7 cellular contexts compared by ENCODE assay signal in genomic region chr10:18623676-18624075, GRCh38. TPM values are rescaled to one million over a fixed set of nuclear protein-coding genes. Genes with fewer than 3 reads are reported as not detected.
DNase-seq lines count a peak whose midpoint lies in the region; ATAC-seq and TF ChIP-seq lines count a peak whose summit lies in the region.
"Not testable (repeated sequence)": the region's sequence is repeated elsewhere in the genome, so short reads cannot be mapped to it uniquely, and the experiment has no call there.

No MANE protein-coding gene starts in this region.

- not testable (repeated sequence) for H3K27me3 ChIP-seq in Caco-2 (replicated peaks; ENCODE audit: control insufficient read depth, insufficient read depth, low read length); IMR-90 (ENCODE audit: control insufficient read depth, insufficient read depth, low read length); liver (ENCODE audit: control insufficient read depth in 4 of 4, insufficient read depth in 4 of 4, low read length in 3 of 4); osteoblast (ENCODE audit: insufficient read depth, low read length)

- not testable (repeated sequence) for BruUV-seq in Caco-2 (replicated peaks; lab: Mats Ljungman, UMichigan); IMR-90 (replicated peaks; lab: Mats Ljungman, UMichigan)

- H3K18ac ChIP-seq in IMR-90 (ENCODE audit: low read depth, low read length): peak overlapping the region; percentile 88; the same call in 1 of the 2 replicates

- not testable (repeated sequence) for H3K9me3 ChIP-seq in Caco-2; IMR-90 (ENCODE audit: control insufficient read depth, insufficient read depth, low read length); liver (ENCODE audit: control insufficient read depth in 4 of 4, low read length in 3 of 4); osteoblast (ENCODE audit: low read depth, low read length)

- not testable (repeated sequence) for TF ChIP-seq CTCF in Caco-2 (IDR thresholded peaks at IDR 0.05; ENCODE audit: insufficient read depth in 1 of 2, low read depth in 1 of 2, low read length in 1 of 2, severe bottlenecking in 1 of 2, unreplicated experiment in 1 of 2); IMR-90 (conservative IDR thresholded peaks at IDR 0.05; ENCODE audit: low read depth, low read length); VCaP (conservative IDR thresholded peaks at IDR 0.05); liver (IDR thresholded peaks at IDR 0.05; ENCODE audit: low read depth, low read length, missing input control); osteoblast (IDR thresholded peaks at IDR 0.05; ENCODE audit: extremely low read depth, low read depth, low read length)

- H2BK20ac ChIP-seq in IMR-90 (ENCODE audit: low read depth, low read length): peak overlapping the region; percentile 21; the same call in 1 of the 2 replicates

- intact Hi-C loops in Caco-2 (cut with micrococcal nuclease; ENCODE audit: unreplicated experiment): loop anchor here (1.0 kb wide), 2 partner anchors 7 to 36 kb away; partner anchors contain the start of gene ARL5B
- intact Hi-C loops in IMR-90 (cut with micrococcal nuclease): not testable (repeated sequence)

- H3K79me1 ChIP-seq in IMR-90 (ENCODE audit: low read depth in 1 of 2, low read length in 2 of 2): not testable (repeated sequence)

- no CpG with 5 or more reads among the region's 1 CpG for WGBS in IMR-90 (ENCODE audit: extremely low coverage in 2 of 2, insufficient read length in 1 of 2), 2 experiments
- 95% methylated on average over 1 of the region's 1 CpG for whole genome bisulfite sequencing in liver

- peak; percentile 89 for ATAC-seq in IMR-90 (ENCODE audit: low read depth)
- ATAC-seq in central memory CD8-positive, alpha-beta T cell (replicated peaks; ENCODE audit: extremely low read depth, poor library complexity, severe bottlenecking): not testable (repeated sequence)

- not testable (repeated sequence) for H3K9me3 Mint-ChIP-seq in Caco-2 (ENCODE audit: unreplicated experiment); central memory CD8-positive, alpha-beta T cell

- H3K4ac ChIP-seq in IMR-90 (ENCODE audit: low read depth, low read length): not testable (repeated sequence)

- H3K4me1 ChIP-seq in Caco-2: peaks cover 65% of the 10 kb centered on the region
- not testable (repeated sequence) for H3K4me1 ChIP-seq in IMR-90 (ENCODE audit: control insufficient read depth, insufficient read depth, low read length); osteoblast (ENCODE audit: insufficient read depth, low read length)
- peaks cover 15 to 44% (median 25%) of the 10 kb centered on the region in 4 donors for H3K4me1 ChIP-seq in liver (ENCODE audit: control insufficient read depth in 4 of 4, insufficient read depth in 4 of 4, low read length in 3 of 4)

- peak overlapping the region; percentile 33 for H3K4me3 Mint-ChIP-seq in Caco-2 (ENCODE audit: unreplicated experiment)
- not testable (repeated sequence) for H3K4me3 Mint-ChIP-seq in central memory CD8-positive, alpha-beta T cell

- dilution Hi-C loops in IMR-90 (cut with HindIII; ENCODE audit: low sequenced_read_pairs, unreplicated experiment): not testable (repeated sequence)

- H3K79me2 ChIP-seq in osteoblast (ENCODE audit: insufficient read depth, low read length): not testable (repeated sequence)

- not testable (repeated sequence) for H3K4me3 ChIP-seq in Caco-2 (ENCODE audit: low read depth, low read length); IMR-90 (ENCODE audit: insufficient read depth, low read depth, low read length); liver (ENCODE audit: low read depth in 1 of 3, low read length in 3 of 3); osteoblast (ENCODE audit: insufficient read depth, low read length)

- H3K27ac ChIP-seq in IMR-90 (ENCODE audit: insufficient read depth, low read length); osteoblast (ENCODE audit: low read depth, low read length): not testable (repeated sequence)
- H3K27ac ChIP-seq in VCaP: peak overlapping the region; percentile 57
- peak overlapping the region; percentile 2 to 28 for H3K27ac ChIP-seq in liver (ENCODE audit: low read depth in 1 of 2, low read length in 2 of 2)

- not testable (repeated sequence) for DNase-seq in Caco-2; central memory CD8-positive, alpha-beta T cell (ENCODE audit: low spot score in 2 of 2)
- DNase-seq in IMR-90 (peak; percentile 69), fibroblast of peridontal ligament (ENCODE audit: extremely low read depth) (peak; percentile 57), osteoblast (ENCODE audit: insufficient read length, low spot score, missing footprints) (peak; percentile 13)

- H3K27me3 Mint-ChIP-seq in Caco-2 (ENCODE audit: insufficient read depth, unreplicated experiment); central memory CD8-positive, alpha-beta T cell: not testable (repeated sequence)

- H2AK5ac ChIP-seq in IMR-90 (ENCODE audit: low read depth, low read length): not testable (repeated sequence)

- peak overlapping the region; percentile 71; the same call in 1 of the 2 replicates for H4K5ac ChIP-seq in IMR-90 (ENCODE audit: low read depth, low read length)

- not testable (repeated sequence) for H3K9ac ChIP-seq in IMR-90 (ENCODE audit: low read depth, low read length); liver (ENCODE audit: low read depth in 1 of 2, low read length in 2 of 2)

- in situ Hi-C loops in IMR-90 (cut with MboI; ENCODE audit: low sequenced_read_pairs): not testable (repeated sequence)

- H2AK9ac ChIP-seq in IMR-90 (replicated peaks; ENCODE audit: low read depth, low read length, poor library complexity): not testable (repeated sequence)

- H2AFZ ChIP-seq in IMR-90 (replicated peaks; ENCODE audit: low read length, poor library complexity): not testable (repeated sequence)
- peak overlapping the region; percentile 26 for H2AFZ ChIP-seq in osteoblast (ENCODE audit: low read length)

- H3K56ac ChIP-seq in IMR-90 (ENCODE audit: extremely low read depth, insufficient read depth, low read length): not testable (repeated sequence)

- H3K27ac Mint-ChIP-seq in Caco-2 (ENCODE audit: unreplicated experiment): peak overlapping the region; percentile 73
- H3K27ac Mint-ChIP-seq in central memory CD8-positive, alpha-beta T cell (ENCODE audit: low read depth): peak overlapping the region; percentile 82

- H4K20me1 ChIP-seq in IMR-90 (ENCODE audit: insufficient read depth, low read length); osteoblast (ENCODE audit: insufficient read depth, low read length): not testable (repeated sequence)

- H4K91ac ChIP-seq in IMR-90 (ENCODE audit: insufficient read depth, low read depth, low read length): not testable (repeated sequence)

- peaks cover 43% of the 10 kb centered on the region for H3K36me3 Mint-ChIP-seq in Caco-2 (ENCODE audit: insufficient read depth, unreplicated experiment)
- H3K36me3 Mint-ChIP-seq in central memory CD8-positive, alpha-beta T cell (ENCODE audit: insufficient read depth): peaks cover 10% of the 10 kb centered on the region

- TF ChIP-seq RAD21 in IMR-90 (IDR thresholded peaks at IDR 0.05; ENCODE audit: low read length); liver (IDR thresholded peaks at IDR 0.05): not testable (repeated sequence)

- not testable (repeated sequence) for H4K8ac ChIP-seq in IMR-90 (ENCODE audit: low read depth in 2 of 2, low read length in 2 of 2)

- H3K4me2 ChIP-seq in IMR-90 (ENCODE audit: low read depth, low read length): peak overlapping the region; percentile 41; the same call in 1 of the 2 replicates
- H3K4me2 ChIP-seq in osteoblast (ENCODE audit: insufficient read depth, low read length): not testable (repeated sequence)

- not testable (repeated sequence) for TF ChIP-seq POLR2A in IMR-90 (IDR thresholded peaks at IDR 0.05; ENCODE audit: low read depth, low read length)

- peak overlapping the region; percentile 65; the same call in 1 of the 2 replicates for H3K14ac ChIP-seq in IMR-90 (replicated peaks; ENCODE audit: low read depth, low read length)

- CTCF ChIA-PET in Caco-2 (lab: Charles Lee); IMR-90 (lab: Yijun Ruan, JAX): not testable (repeated sequence)

- POLR2A ChIA-PET in Caco-2 (lab: Charles Lee); IMR-90 (lab: Charles Lee; ENCODE audit: unreplicated experiment): not testable (repeated sequence)

- not testable (repeated sequence) for H2BK120ac ChIP-seq in IMR-90 (ENCODE audit: low read depth, low read length)

- not testable (repeated sequence) for H3K36me3 ChIP-seq in Caco-2 (ENCODE audit: control insufficient read depth, insufficient read depth, low read length); IMR-90 (ENCODE audit: control insufficient read depth, insufficient read depth, low read length); liver (ENCODE audit: control insufficient read depth in 4 of 4, insufficient read depth in 3 of 4, low read depth in 1 of 4, low read length in 3 of 4); osteoblast (ENCODE audit: insufficient read depth, low read length)

- peak overlapping the region; percentile 5; the same call in 1 of the 2 replicates for H3K23ac ChIP-seq in IMR-90 (ENCODE audit: low read depth, low read length)

- not testable (repeated sequence) for H2BK15ac ChIP-seq in IMR-90 (ENCODE audit: low read depth, low read length)

- H2BK5ac ChIP-seq in IMR-90 (ENCODE audit: low read depth, low read length, poor library complexity, severe bottlenecking): peak overlapping the region; percentile 65

- not testable (repeated sequence) for H3K9me1 ChIP-seq in IMR-90 (ENCODE audit: insufficient read depth, low read length)

- H3K4me1 Mint-ChIP-seq in Caco-2 (ENCODE audit: low read depth, unreplicated experiment): peaks cover 79% of the 10 kb centered on the region
- H3K4me1 Mint-ChIP-seq in central memory CD8-positive, alpha-beta T cell: peaks cover 15% of the 10 kb centered on the region

RNA-seq across cellular contexts. Expression of gene NSUN6, which starts 27.7 kb away (rescaled TPM):
- total RNA-seq in Caco-2 (2022) (17.3 and 17.7 TPM in 2 replicates), IMR-90 (2012; rRNA removed) (11.4 and 11.5 TPM in 2 replicates), liver (10 to 100 TPM; 17.1 to 47.6 TPM), osteoblast (4.7 and 6.8 TPM in 2 replicates)
- polyA plus RNA-seq in IMR-90 (2012; rRNA removed) (4.1 and 4.6 TPM in 2 replicates), liver (10 to 100 TPM; 16.3 to 32.9 TPM)
- polyA plus RNA-seq in IMR-90 (2012; cell fraction: cytosol; rRNA removed): 0.73 and 1.1 TPM in 2 replicates
- 1.6 and 13.3 TPM in 2 replicates for polyA plus RNA-seq in IMR-90 (2012; cell fraction: nucleus; rRNA removed; ENCODE audit: low replicate concordance)

RNA-seq across cellular contexts. Expression of gene ARL5B, which starts 35.6 kb away (rescaled TPM):
- total RNA-seq in Caco-2 (2022) (61.7 and 65.0 TPM in 2 replicates), IMR-90 (2012; rRNA removed) (12.0 and 32.8 TPM in 2 replicates), liver (10 to 100 TPM; 18.6 to 19.5 TPM), osteoblast (19.5 and 19.7 TPM in 2 replicates)
- polyA plus RNA-seq in IMR-90 (2012; rRNA removed) (4.8 and 5.9 TPM in 2 replicates), liver (1 to 10 TPM; 5.2 to 6.0 TPM)
- polyA plus RNA-seq in IMR-90 (2012; cell fraction: cytosol; rRNA removed): 0.69 and 0.88 TPM in 2 replicates
- 3.1 and 41.9 TPM in 2 replicates for polyA plus RNA-seq in IMR-90 (2012; cell fraction: nucleus; rRNA removed; ENCODE audit: low replicate concordance)
